Comparison of ENCODE assay signal across 8 cellular contexts in the genomic region with DNA sequence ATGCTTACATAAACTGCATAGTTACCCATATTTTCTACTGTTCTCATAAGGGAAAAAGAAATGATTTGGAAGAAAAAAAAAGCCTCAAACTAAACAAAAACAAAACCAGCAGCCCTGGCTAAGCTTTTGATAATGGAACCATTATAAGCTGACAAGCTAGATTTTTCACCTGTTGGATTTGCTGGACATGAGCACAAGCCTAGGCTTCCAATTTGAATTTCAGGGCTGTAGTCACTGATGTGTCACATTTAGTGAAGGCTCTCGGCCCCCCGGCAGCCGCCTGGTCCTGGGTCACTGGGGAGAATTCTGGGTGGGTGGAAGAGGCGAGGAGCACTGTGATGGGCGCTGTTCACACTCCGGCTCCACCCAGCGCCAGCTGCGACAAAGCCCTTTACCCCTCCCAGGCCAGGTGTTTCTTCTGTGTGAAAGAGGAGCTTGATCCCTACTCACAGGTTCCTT. TPM values are rescaled to one million over a fixed set of nuclear protein-coding genes. Genes with fewer than 3 reads are reported as not detected.
DNase-seq lines count a peak whose midpoint lies in the region; ATAC-seq lines count a peak whose summit lies in the region.

No MANE protein-coding gene starts in this region.

- peaks cover 14 to 71% (median 67%) of the 10 kb centered on the region in 5 donors for H3K4me1 ChIP-seq in subcutaneous abdominal adipose tissue (ENCODE audit: control insufficient read depth in 5 of 5, insufficient read depth in 5 of 5, low read length in 5 of 5)

- H3K27me3 ChIP-seq in MG63 (no peaks in the 10 kb centered on the region), subcutaneous abdominal adipose tissue (ENCODE audit: control insufficient read depth in 5 of 5, insufficient read depth in 4 of 5, low read length in 5 of 5) (no peaks in the 10 kb centered on the region)

- H3K9ac ChIP-seq in subcutaneous abdominal adipose tissue (ENCODE audit: low read length in 5 of 5): peak overlapping the region in 4 of 5 donors; percentile 28 to 83 (median 72)

- H3K27me3 Mint-ChIP-seq in activated T-helper 1 cell treated with anti-CD3 and anti-CD28 coated beads, Interleukin-12 subunit alpha, Interleukin-12 subunit beta, Interleukin-2, Interleukin-4 antibody, amounts not matched to agents 30 ng/mL and 10 ng/mL and 1 ng/mL, durations not matched to agents 14 hours and 24 hours and 36 hours (ENCODE audit: insufficient read depth): peaks cover 2% of the 10 kb centered on the region
- H3K27me3 Mint-ChIP-seq in immature natural killer cell (ENCODE audit: low read depth in 3 of 3): peaks cover 10 to 20% (median 19%) of the 10 kb centered on the region in 3 donors

- H3K4me3 Mint-ChIP-seq in activated T-helper 1 cell treated with anti-CD3 and anti-CD28 coated beads, Interleukin-12 subunit alpha, Interleukin-12 subunit beta, Interleukin-2, Interleukin-4 antibody, amounts not matched to agents 30 ng/mL and 10 ng/mL and 1 ng/mL, durations not matched to agents 14 hours and 24 hours and 36 hours: peak overlapping the region; percentile 88
- peak overlapping the region; percentile 95 to 96 (median 95) for H3K4me3 Mint-ChIP-seq in immature natural killer cell

- H3K27ac ChIP-seq in subcutaneous abdominal adipose tissue (ENCODE audit: low read depth, low read length): peak overlapping the region; percentile 7

- DNase-seq in DMS53 treated with DMSO at 0.1 percent for 48 hours (lab: John Stamatoyannopoulos, UW; ENCODE audit: unreplicated experiment) (peak; percentile 67), MG63 (no peak), immature natural killer cell (no peak), NCI-H446 (lab: John Stamatoyannopoulos, UW) (no peak)
- no peak for DNase-seq in activated T-helper 1 cell treated with anti-CD3 and anti-CD28 coated beads, Interleukin-12 subunit alpha, Interleukin-12 subunit beta, Interleukin-2, Interleukin-4 antibody, amounts not matched to agents 30 ng/mL and 10 ng/mL and 1 ng/mL, durations not matched to agents 14 hours and 24 hours and 36 hours (ENCODE audit: low spot score)
- no peak for DNase-seq in activated CD8-positive, alpha-beta memory T cell treated with anti-CD3 and anti-CD28 coated beads, Interleukin-2, amount 50 U/mL, for 48 hours

- no peaks in the 10 kb centered on the region for H3K9me3 Mint-ChIP-seq in activated T-helper 1 cell treated with anti-CD3 and anti-CD28 coated beads, Interleukin-12 subunit alpha, Interleukin-12 subunit beta, Interleukin-2, Interleukin-4 antibody, amounts not matched to agents 30 ng/mL and 10 ng/mL and 1 ng/mL, durations not matched to agents 14 hours and 24 hours and 36 hours
- H3K9me3 Mint-ChIP-seq in immature natural killer cell: no peaks in the 10 kb centered on the region

- H3K27ac Mint-ChIP-seq in activated T-helper 1 cell treated with anti-CD3 and anti-CD28 coated beads, Interleukin-12 subunit alpha, Interleukin-12 subunit beta, Interleukin-2, Interleukin-4 antibody, amounts not matched to agents 30 ng/mL and 10 ng/mL and 1 ng/mL, durations not matched to agents 14 hours and 24 hours and 36 hours: peak overlapping the region; percentile 84
- H3K27ac Mint-ChIP-seq in immature natural killer cell: peak overlapping the region; percentile 77 to 95 (median 84)

- ATAC-seq in GM19328 (IDR thresholded peaks at IDR 0.05; ENCODE audit: unreplicated experiment): no peak

- peaks cover 16% of the 10 kb centered on the region for H3K36me3 Mint-ChIP-seq in activated T-helper 1 cell treated with anti-CD3 and anti-CD28 coated beads, Interleukin-12 subunit alpha, Interleukin-12 subunit beta, Interleukin-2, Interleukin-4 antibody, amounts not matched to agents 30 ng/mL and 10 ng/mL and 1 ng/mL, durations not matched to agents 14 hours and 24 hours and 36 hours (ENCODE audit: low read depth)
- H3K36me3 Mint-ChIP-seq in immature natural killer cell: no peaks in the 10 kb centered on the region

- H3K4me3 ChIP-seq in MG63 (peak overlapping the region; percentile 74), subcutaneous abdominal adipose tissue (ENCODE audit: low read depth in 1 of 5, low read length in 5 of 5) (peak overlapping the region; percentile 31 to 94 (median 87))

- intact Hi-C loops in activated T-helper 1 cell treated with anti-CD3 and anti-CD28 coated beads, Interleukin-12 subunit alpha, Interleukin-12 subunit beta, Interleukin-2, Interleukin-4 antibody, amounts not matched to agents 30 ng/mL and 10 ng/mL and 1 ng/mL, durations not matched to agents 14 hours and 24 hours and 36 hours (cut with micrococcal nuclease): loop anchor here (1.0 to 10.0 kb wide), 5 partner anchors 9 to 553 kb away; a partner anchor contains a TSS

- H3K36me3 ChIP-seq in MG63 (no peaks in the 10 kb centered on the region), subcutaneous abdominal adipose tissue (ENCODE audit: control insufficient read depth in 5 of 5, insufficient read depth in 5 of 5, low read length in 5 of 5) (peaks cover 0 to 4% (median 0%) of the 10 kb centered on the region in 5 donors)

- H3K4me1 Mint-ChIP-seq in activated T-helper 1 cell treated with anti-CD3 and anti-CD28 coated beads, Interleukin-12 subunit alpha, Interleukin-12 subunit beta, Interleukin-2, Interleukin-4 antibody, amounts not matched to agents 30 ng/mL and 10 ng/mL and 1 ng/mL, durations not matched to agents 14 hours and 24 hours and 36 hours (ENCODE audit: low read depth): peaks cover 50% of the 10 kb centered on the region
- H3K4me1 Mint-ChIP-seq in immature natural killer cell: peaks cover 36 to 44% of the 10 kb centered on the region in 2 donors

- H3K9me3 ChIP-seq in MG63 (no peaks in the 10 kb centered on the region), subcutaneous abdominal adipose tissue (ENCODE audit: control insufficient read depth in 5 of 5, low read length in 5 of 5) (no peaks in the 10 kb centered on the region)

RNA-seq across cellular contexts. Expression of a gene that starts 4.6 kb away (rescaled TPM):
- not detected in 2 replicates for total RNA-seq in MG63 (2014; rRNA removed; shearing (Covaris generic); ENCODE audit: low replicate concordance)
- total RNA-seq in activated T-helper 1 cell treated with anti-CD3 and anti-CD28 coated beads, Interleukin-12 subunit alpha, Interleukin-12 subunit beta, Interleukin-2, Interleukin-4 antibody, amounts not matched to agents 30 ng/mL and 10 ng/mL and 1 ng/mL, durations not matched to agents 14 hours and 24 hours and 36 hours: 0.83 and 0.88 TPM in 2 replicates
- 1 to 10 TPM in 1 of 3 donors, not detected in 2; 1.1 TPM for polyA plus RNA-seq in immature natural killer cell
